Comparison of ENCODE assay signal across 8 cellular contexts in genomic region chr1:226708342-226708780, GRCh38. TPM values are rescaled to one million over a fixed set of nuclear protein-coding genes. Genes with fewer than 3 reads are reported as not detected.
DNase-seq lines count a peak whose midpoint lies in the region; ATAC-seq lines count a peak whose summit lies in the region.

No MANE protein-coding gene starts in this region.

- no peak for ATAC-seq in HG02610 (IDR thresholded peaks at IDR 0.05; ENCODE audit: unreplicated experiment)

- no peak overlapping the region for H3K4me3 ChIP-seq in skeletal muscle cell (ENCODE audit: low read depth, low read length)

- peak; percentile 22 for DNase-seq in NCI-H1105 treated with DMSO at 0.1 percent for 48 hours (lab: John Stamatoyannopoulos, UW)
- DNase-seq in NCI-H1105 (lab: John Stamatoyannopoulos, UW): no peak
- peak; percentile 40 for DNase-seq in RKO (ENCODE audit: low spot score)
- peak; percentile 45 for DNase-seq in epidermal melanocyte (ENCODE audit: insufficient read length, low spot score)
- DNase-seq in skeletal muscle cell (ENCODE audit: low read depth): peak; percentile 77
- no peak for DNase-seq in GDM1 (lab: John Stamatoyannopoulos, UW)
- no peak for DNase-seq in dermis blood vessel endothelial cell

RNA-seq across cellular contexts. Expression of gene ITPKB, which starts 30.7 kb away (rescaled TPM):
- 36.9 TPM in 2 replicates for total RNA-seq in dermis blood vessel endothelial cell

Comparison
In these comparisons a context has a peak if more than half of its experiments do, and no peak if none do; other contexts are left out.
1. DNase-seq: peak in NCI-H1105 treated with DMSO at 0.1 percent for 48 hours (single experiment), RKO (single experiment), epidermal melanocyte (single experiment) and skeletal muscle cell (single experiment); none in NCI-H1105 (single experiment), GDM1 (single experiment) and dermis blood vessel endothelial cell (single experiment).